In genomic region chr6:33822575-33823395, GRCh38 we compare ENCODE assay signal across 8 cellular contexts.
A peak's percentile ranks its signal among the peaks of the same experiment; 100 is the strongest.
DNase-seq lines count a peak whose midpoint lies in the region; ATAC-seq and TF ChIP-seq lines count a peak whose summit lies in the region.

No MANE protein-coding gene starts in this region.

- TF ChIP-seq CTCF in 22Rv1 (IDR thresholded peaks at IDR 0.05) (peak; percentile 51), GM12873 (IDR thresholded peaks at IDR 0.05; ENCODE audit: insufficient read depth, low read depth, low read length, missing control alignments) (peak; percentile 43)

- DNase-seq in NCI-H226 (peak; percentile 50), ecto neural progenitor cell (ENCODE audit: low spot score) (peak; percentile 80), Ammon's horn (ENCODE audit: low spot score) (no peak)
- no peak for DNase-seq in activated CD4-positive, CD25-positive, alpha-beta regulatory T cell treated with anti-CD3 and anti-CD28 coated beads, Interleukin-2, amount 50 U/mL, for 72 hours

- ATAC-seq in GM21576 (IDR thresholded peaks at IDR 0.05; ENCODE audit: unreplicated experiment) (no peak), GM21526 (IDR thresholded peaks at IDR 0.05; ENCODE audit: low FRiP score, unreplicated experiment) (no peak)

- H3K27ac ChIP-seq in 22Rv1: no peak overlapping the region

Comparison
In these comparisons a context has a peak if more than half of its experiments do, and no peak if none do; other contexts are left out.
1. DNase-seq: peak in NCI-H226 (single experiment) and ecto neural progenitor cell (single experiment); none in activated CD4-positive, CD25-positive, alpha-beta regulatory T cell treated with anti-CD3 and anti-CD28 coated beads, Interleukin-2, amount 50 U/mL, for 72 hours (single experiment) and Ammon's horn (single experiment).